In the genomic region with DNA sequence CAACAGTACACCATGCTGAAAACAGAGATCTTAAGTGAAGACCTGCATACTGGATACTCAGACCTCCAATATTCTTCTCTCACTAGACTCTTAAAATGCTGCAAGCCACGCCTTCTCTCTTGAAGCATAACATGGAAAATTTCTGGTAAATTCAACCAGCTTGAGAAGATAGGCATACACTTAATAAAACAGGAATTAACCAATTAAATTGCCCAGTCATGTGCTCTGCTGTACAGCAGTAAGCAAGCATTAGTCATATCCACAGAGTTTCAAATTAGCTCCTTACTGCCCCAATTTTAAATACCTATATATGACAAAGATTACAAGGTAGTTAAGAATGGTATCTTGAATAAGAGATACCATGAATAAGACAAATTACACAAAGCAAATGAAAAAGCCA, we compare ENCODE assay signal across 1 cellular context.
TF ChIP-seq lines count a peak whose summit lies in the region.

No MANE protein-coding gene starts in this region.

TF ChIP-seq in GM23338, 12 proteins besides CTCF, POLR2A, EP300 and RAD21 (continued from another document):
- TF ChIP-seq ZNF462 (CRISPR knock-in tag; IDR thresholded peaks at IDR 0.05) (no peak), NANOG (IDR thresholded peaks at IDR 0.05; ENCODE audit: borderline replicate concordance) (no peak), EZH2phosphoT487 (IDR thresholded peaks at IDR 0.05; ENCODE audit: unreplicated experiment) (no peak), JUNB (IDR thresholded peaks at IDR 0.05; ENCODE audit: unreplicated experiment) (no peak), ZNF114 (CRISPR knock-in tag; IDR thresholded peaks at IDR 0.05) (no peak), STAT1 (IDR thresholded peaks at IDR 0.05; ENCODE audit: unreplicated experiment) (no peak)
- TF ChIP-seq, protein P1, sequence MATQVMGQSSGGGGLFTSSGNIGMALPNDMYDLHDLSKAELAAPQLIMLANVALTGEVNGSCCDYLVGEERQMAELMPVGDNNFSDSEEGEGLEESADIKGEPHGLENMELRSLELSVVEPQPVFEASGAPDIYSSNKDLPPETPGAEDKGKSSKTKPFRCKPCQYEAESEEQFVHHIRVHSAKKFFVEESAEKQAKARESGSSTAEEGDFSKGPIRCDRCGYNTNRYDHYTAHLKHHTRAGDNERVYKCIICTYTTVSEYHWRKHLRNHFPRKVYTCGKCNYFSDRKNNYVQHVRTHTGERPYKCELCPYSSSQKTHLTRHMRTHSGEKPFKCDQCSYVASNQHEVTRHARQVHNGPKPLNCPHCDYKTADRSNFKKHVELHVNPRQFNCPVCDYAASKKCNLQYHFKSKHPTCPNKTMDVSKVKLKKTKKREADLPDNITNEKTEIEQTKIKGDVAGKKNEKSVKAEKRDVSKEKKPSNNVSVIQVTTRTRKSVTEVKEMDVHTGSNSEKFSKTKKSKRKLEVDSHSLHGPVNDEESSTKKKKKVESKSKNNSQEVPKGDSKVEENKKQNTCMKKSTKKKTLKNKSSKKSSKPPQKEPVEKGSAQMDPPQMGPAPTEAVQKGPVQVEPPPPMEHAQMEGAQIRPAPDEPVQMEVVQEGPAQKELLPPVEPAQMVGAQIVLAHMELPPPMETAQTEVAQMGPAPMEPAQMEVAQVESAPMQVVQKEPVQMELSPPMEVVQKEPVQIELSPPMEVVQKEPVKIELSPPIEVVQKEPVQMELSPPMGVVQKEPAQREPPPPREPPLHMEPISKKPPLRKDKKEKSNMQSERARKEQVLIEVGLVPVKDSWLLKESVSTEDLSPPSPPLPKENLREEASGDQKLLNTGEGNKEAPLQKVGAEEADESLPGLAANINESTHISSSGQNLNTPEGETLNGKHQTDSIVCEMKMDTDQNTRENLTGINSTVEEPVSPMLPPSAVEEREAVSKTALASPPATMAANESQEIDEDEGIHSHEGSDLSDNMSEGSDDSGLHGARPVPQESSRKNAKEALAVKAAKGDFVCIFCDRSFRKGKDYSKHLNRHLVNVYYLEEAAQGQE (IDR thresholded peaks at IDR 0.05; ENCODE audit: unreplicated experiment) = no peak
TF ChIP-seq in GM23338: peak in this region for 0.
